ENCODE assay signal across 12 cellular contexts in genomic region chr1:231395996-231396385, GRCh38. TPM values are rescaled to one million over a fixed set of nuclear protein-coding genes. Genes with fewer than 3 reads are reported as not detected.
A peak's percentile ranks its signal among the peaks of the same experiment; 100 is the strongest.
DNase-seq lines count a peak whose midpoint lies in the region; ATAC-seq and TF ChIP-seq lines count a peak whose summit lies in the region.
"Had no signal": no experiment of that assay in that cellular context is flagged by ENCODE, and none has a peak within 500 bp of the region (broad histone marks: within the 10 kb centered on the region; RNA-seq: fewer than 3 reads in every experiment).

No MANE protein-coding gene starts in this region.

- no peak for TF ChIP-seq POLR2A in spleen (IDR thresholded peaks at IDR 0.05)

- POLR2A ChIA-PET in HEK293 (lab: Yijun Ruan, JAX) = interaction anchor here (1.1 to 1.4 kb wide), 2 partner anchors 33 to 58 kb away, joined by 3 to 5 read pairs; partner anchors contain the start of genes EXOC8 and SPRTN
- POLR2A ChIA-PET in MCF 10A (lab: Yijun Ruan, JAX) = interaction anchor here (1.0 to 18.4 kb wide), 9 partner anchors 8 to 132 kb away, joined by 3 to 247 read pairs (median 4); partner anchors contain the start of genes EGLN1 and TSNAX

- ATAC-seq in memory B cell (ENCODE audit: low read depth) (no peak), HG03045 (IDR thresholded peaks at IDR 0.05; ENCODE audit: unreplicated experiment) (no peak), HG03196 (IDR thresholded peaks at IDR 0.05; ENCODE audit: unreplicated experiment) (no peak), GM19463 (IDR thresholded peaks at IDR 0.05; ENCODE audit: unreplicated experiment) (no peak)

- CTCF ChIA-PET in HEK293 (lab: Yijun Ruan, JAX) (interaction anchor here (1.0 kb wide), 1 partner anchor 15 kb away, joined by 4 read pairs; no protein-coding TSS in a partner anchor), MCF 10A (lab: Yijun Ruan, JAX) (interaction anchor here (0.7 to 1.3 kb wide), 2 partner anchors 9 to 1235 kb away, joined by 3 to 5 read pairs; no protein-coding TSS in a partner anchor)

- WGBS in spleen, 5 donors = 89 to 98% (median 93%) methylated on average over 4 of the region's 4 CpGs

- H3K4me3 Mint-ChIP-seq in MCF 10A (ENCODE audit: unreplicated experiment) (peak overlapping the region; percentile 52), memory B cell (no peak overlapping the region)
- H3K4me3 Mint-ChIP-seq: activated B cell treated with CpG ODN at 0.5 μM for 24 hours; CD8-positive, alpha-beta memory T cell had no signal

- H3K27ac ChIP-seq in HEK293 (ENCODE audit: extremely low read depth, low read depth, low read length) = no peak overlapping the region
- H3K27ac ChIP-seq in spleen = peak overlapping the region in 7 of 8 donors; percentile 1 to 66 (median 52)

- H3K27me3 Mint-ChIP-seq in MCF 10A (ENCODE audit: insufficient read depth, unreplicated experiment) = no peaks in the 10 kb centered on the region
- no peaks in the 10 kb centered on the region for H3K27me3 Mint-ChIP-seq in memory B cell
- H3K27me3 Mint-ChIP-seq: activated B cell treated with CpG ODN at 0.5 μM for 24 hours; CD8-positive, alpha-beta memory T cell had no signal

- H3K4me1 ChIP-seq in HEK293 (ENCODE audit: control insufficient read depth, insufficient read depth, low read length) = peaks cover 11% of the 10 kb centered on the region
- peaks cover 17 to 86% (median 43%) of the 10 kb centered on the region in 6 donors for H3K4me1 ChIP-seq in spleen

- H3K4me1 Mint-ChIP-seq in MCF 10A (ENCODE audit: insufficient read depth, unreplicated experiment) = peaks cover 66% of the 10 kb centered on the region
- H3K4me1 Mint-ChIP-seq in memory B cell = peaks cover 43% of the 10 kb centered on the region

- H3K9me3 Mint-ChIP-seq in MCF 10A (ENCODE audit: unreplicated experiment) = no peaks in the 10 kb centered on the region
- no peaks in the 10 kb centered on the region for H3K9me3 Mint-ChIP-seq in memory B cell
- H3K9me3 Mint-ChIP-seq: activated B cell treated with CpG ODN at 0.5 μM for 24 hours; CD8-positive, alpha-beta memory T cell had no signal

- no peaks in the 10 kb centered on the region for H3K27me3 ChIP-seq in spleen (replicated peaks in 1 of 7)

- H3K27ac Mint-ChIP-seq in MCF 10A (ENCODE audit: low read depth, unreplicated experiment) (peak overlapping the region; percentile 79), memory B cell (peak overlapping the region; percentile 56)
- H3K27ac Mint-ChIP-seq: activated B cell treated with CpG ODN at 0.5 μM for 24 hours had no signal

- H3K4me3 ChIP-seq in HEK293 (ENCODE audit: low read depth, low read length) = no peak overlapping the region
- H3K4me3 ChIP-seq in spleen = no peak overlapping the region

- H3K9me3 ChIP-seq in HEK293 (ENCODE audit: control insufficient read depth, insufficient read depth, low read depth, low read length) (no peaks in the 10 kb centered on the region), spleen (no peaks in the 10 kb centered on the region)

- TF ChIP-seq CTCF in HEK293 (tag by site-specific recombination; IDR thresholded peaks at IDR 0.05) = no peak
- TF ChIP-seq CTCF in MCF 10A (IDR thresholded peaks at IDR 0.05; ENCODE audit: unreplicated experiment) = no peak
- no peak for TF ChIP-seq CTCF in spleen (IDR thresholded peaks at IDR 0.05 in 8 of 11, conservative IDR thresholded peaks at IDR 0.05 in 3 of 11)

- BruUV-seq in MCF 10A (replicated peaks; lab: Mats Ljungman, UMichigan) = TSS peak; percentile 85

- intact Hi-C loops in MCF 10A (cut with micrococcal nuclease) = loop anchor here (2.0 kb wide), 1 partner anchor 25 kb away; no protein-coding TSS in a partner anchor
- intact Hi-C loops in spleen (cut with DNase I; ENCODE audit: low total_unique reads) = no loop called here

- H3K36me3 ChIP-seq in HEK293 (ENCODE audit: control insufficient read depth in 2 of 2, insufficient read depth in 1 of 2, low read length in 2 of 2) = no peaks in the 10 kb centered on the region
- H3K36me3 ChIP-seq in spleen = no peaks in the 10 kb centered on the region

- DNase-seq in MCF 10A (ENCODE audit: unreplicated experiment) (no peak), memory B cell (ENCODE audit: low spot score in 2 of 2) (no peak), spleen (no peak), NCI-H1436 (lab: John Stamatoyannopoulos, UW) (no peak)
- DNase-seq: activated B cell treated with CpG ODN at 0.5 μM for 24 hours; CD8-positive, alpha-beta memory T cell; SIG-M5; stimulated activated naive CD4-positive, alpha-beta T cell had no signal

- H3K36me3 Mint-ChIP-seq in MCF 10A (ENCODE audit: insufficient read depth, unreplicated experiment) (no peaks in the 10 kb centered on the region), memory B cell (peaks cover 11% of the 10 kb centered on the region)

TF ChIP-seq in HEK293, 187 proteins besides CTCF, POLR2A, EP300 and RAD21:
- TF ChIP-seq ZNF621 (tag by site-specific recombination; IDR thresholded peaks at IDR 0.05) = no peak
- no peak for TF ChIP-seq BCL11B (tag by site-specific recombination; IDR thresholded peaks at IDR 0.05; ENCODE audit: low read depth)
- TF ChIP-seq MEIS1 (CRISPR knock-in tag; IDR thresholded peaks at IDR 0.05; ENCODE audit: borderline replicate concordance) = no peak
- 0 out of 2 replicates have a peak, but pooled peaks have one; percentile 6 for TF ChIP-seq ZNF843 (tag by site-specific recombination; IDR thresholded peaks at IDR 0.05)
- no peak for TF ChIP-seq ZNF433 (tag by site-specific recombination; IDR thresholded peaks at IDR 0.05; ENCODE audit: low read depth)
- 0 out of 2 replicates have a peak, but pooled peaks have one; percentile 35 for TF ChIP-seq MYNN (tag by site-specific recombination; IDR thresholded peaks at IDR 0.05; ENCODE audit: borderline replicate concordance)
- no peak for TF ChIP-seq ZNF121 (tag by site-specific recombination; IDR thresholded peaks at IDR 0.05)
- 0 out of 2 replicates have a peak, but pooled peaks have one; percentile 6 for TF ChIP-seq ZNF391 (tag by site-specific recombination; IDR thresholded peaks at IDR 0.05; ENCODE audit: borderline replicate concordance, low read depth)
- TF ChIP-seq ZNF335 (tag by site-specific recombination; conservative IDR thresholded peaks at IDR 0.05) = 0 out of 2 replicates have a peak, but pooled peaks have one; percentile 6
- TF ChIP-seq PRDM6 (tag by site-specific recombination; IDR thresholded peaks at IDR 0.05) = no peak
- no peak for TF ChIP-seq ZNF175 (tag by site-specific recombination; IDR thresholded peaks at IDR 0.05)
- TF ChIP-seq ZBTB44 (tag by site-specific recombination; IDR thresholded peaks at IDR 0.05) = no peak
- TF ChIP-seq ZNF792 (tag by site-specific recombination; IDR thresholded peaks at IDR 0.05) = peak; percentile 8; the same call in 1 of the 2 replicates

RNA-seq across cellular contexts. Expression of gene EGLN1, which starts 26.1 kb away (rescaled TPM):
- total RNA-seq in MCF 10A (2022) (67.3 and 68.8 TPM in 2 replicates), spleen (10 to 100 TPM; 30.2 to 44.0 (median 39.9) TPM)
- 10 to 100 TPM in 1 of 3 donors, 1 to 10 TPM in 2; 5.6 to 12.3 (median 7.8) TPM for polyA plus RNA-seq in spleen

RNA-seq across cellular contexts. Expression of gene SPRTN, which starts 57.9 kb away (rescaled TPM):
- total RNA-seq in MCF 10A (2022) (30.4 and 36.9 TPM in 2 replicates), spleen (10 to 100 TPM; 10.8 to 28.7 (median 14.0) TPM)
- 1 to 10 TPM; 3.1 to 5.7 (median 3.2) TPM for polyA plus RNA-seq in spleen

RNA-seq across cellular contexts. Expression of gene EXOC8, which starts 58.3 kb away (rescaled TPM):
- 24.0 and 28.5 TPM in 2 replicates for total RNA-seq in MCF 10A (2022)
- 10 to 100 TPM; 19.3 to 23.6 (median 21.3) TPM for total RNA-seq in spleen
- 1 to 10 TPM; 4.7 to 6.9 (median 4.7) TPM for polyA plus RNA-seq in spleen
